13 cellular contexts compared by ENCODE assay signal in the genomic region with DNA sequence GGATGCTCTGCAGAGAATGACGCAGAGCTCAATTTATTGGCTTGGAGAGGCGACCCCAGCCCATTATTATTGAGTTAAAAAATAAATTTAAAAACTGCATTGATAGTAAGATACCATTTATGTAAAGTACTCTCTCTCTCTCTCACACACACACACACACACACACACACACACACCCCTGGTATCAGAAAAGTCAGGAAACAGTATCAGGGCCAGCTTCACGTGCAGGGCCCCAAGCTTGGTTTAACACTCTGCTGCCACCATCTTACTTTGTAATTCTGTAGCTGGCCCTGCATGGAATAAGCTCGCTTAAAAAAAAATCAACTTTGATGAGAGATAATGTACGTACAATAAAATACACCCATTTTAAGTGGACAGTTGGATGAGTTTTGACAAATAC. TPM values are rescaled to one million over a fixed set of nuclear protein-coding genes. Genes with fewer than 3 reads are reported as not detected.
DNase-seq lines count a peak whose midpoint lies in the region; ATAC-seq and TF ChIP-seq lines count a peak whose summit lies in the region.
"Had no signal": no experiment of that assay in that cellular context is flagged by ENCODE, and none has a peak within 500 bp of the region (broad histone marks: within the 10 kb centered on the region; RNA-seq: fewer than 3 reads in every experiment).

No MANE protein-coding gene starts in this region.

- H3K27me3 ChIP-seq in stomach, result no peaks in the 10 kb centered on the region
- H3K27me3 ChIP-seq in testis, result no peaks in the 10 kb centered on the region

- POLR2A ChIA-PET in OCI-LY7 (lab: Charles Lee), result interaction anchor here (0.6 to 2.9 kb wide), 2 partner anchors 8 to 558 kb away, joined by 3 to 7 read pairs; no protein-coding TSS in a partner anchor

- TF ChIP-seq EP300 in stomach (IDR thresholded peaks at IDR 0.05), result no peak

- no TSS peak for BruUV-seq in OCI-LY7 (replicated peaks; lab: Mats Ljungman, UMichigan)

- H3K79me2 ChIP-seq in OCI-LY7 (ENCODE audit: insufficient read depth, low read depth, low read length), result no peaks in the 10 kb centered on the region

- H3K4me1 Mint-ChIP-seq in activated naive CD4-positive, alpha-beta T cell treated with anti-CD3 and anti-CD28 coated beads for 36 hours (ENCODE audit: low read depth), result peaks cover 70% of the 10 kb centered on the region
- peaks cover 12 to 27% of the 10 kb centered on the region in 2 donors for H3K4me1 Mint-ChIP-seq in effector memory CD8-positive, alpha-beta T cell (ENCODE audit: low read depth in 2 of 2)

- no peak for DNase-seq in activated naive CD4-positive, alpha-beta T cell treated with anti-CD3 and anti-CD28 coated beads for 36 hours
- DNase-seq in activated naive CD4-positive, alpha-beta T cell treated with Interleukin-2 at 50 U/mL for 16 hours, result no peak
- DNase-seq in OCI-LY7 (ENCODE audit: low spot score) (no peak), stomach (no peak), testis (no peak), NOMO-1 treated with DMSO at 0.1 percent for 48 hours (lab: John Stamatoyannopoulos, UW; ENCODE audit: unreplicated experiment) (no peak), posterior vena cava (ENCODE audit: low spot score) (no peak)
- DNase-seq in effector memory CD8-positive, alpha-beta T cell, result no peak
- DNase-seq: NCI-H1105, T1000 had no signal

- CTCF ChIA-PET in activated naive CD4-positive, alpha-beta T cell treated with anti-CD3 and anti-CD28 coated beads for 36 hours (lab: Charles Lee), result interaction anchor here (0.7 to 2.4 kb wide), 14 partner anchors 8 to 279 kb away, joined by 3 to 6 read pairs (median 4); a partner anchor contains a TSS
- CTCF ChIA-PET in OCI-LY7 (lab: Charles Lee; ENCODE audit: unreplicated experiment), result no interaction called here

- H3K9me3 ChIP-seq in OCI-LY7 (ENCODE audit: low read length) (no peaks in the 10 kb centered on the region), stomach (no peaks in the 10 kb centered on the region), testis (no peaks in the 10 kb centered on the region)

- peak; percentile 49 for ATAC-seq in effector memory CD8-positive, alpha-beta T cell (replicated peaks)

- H3K27ac Mint-ChIP-seq in activated naive CD4-positive, alpha-beta T cell treated with anti-CD3 and anti-CD28 coated beads for 36 hours, result peak overlapping the region; percentile 97
- H3K27ac Mint-ChIP-seq in effector memory CD8-positive, alpha-beta T cell, result peak overlapping the region; percentile 76 to 98
- H3K27ac Mint-ChIP-seq: mesothelial cell of epicardium had no signal

- H3K4me2 ChIP-seq in OCI-LY7 (ENCODE audit: low read length), result peak overlapping the region; percentile 60

- no peaks in the 10 kb centered on the region for H3K9me2 ChIP-seq in OCI-LY7 (ENCODE audit: insufficient read depth, low read length)

- H3K9me3 Mint-ChIP-seq in activated naive CD4-positive, alpha-beta T cell treated with anti-CD3 and anti-CD28 coated beads for 36 hours, result no peaks in the 10 kb centered on the region
- H3K9me3 Mint-ChIP-seq in effector memory CD8-positive, alpha-beta T cell, result no peaks in the 10 kb centered on the region
- H3K9me3 Mint-ChIP-seq: mesothelial cell of epicardium had no signal

- 55 to 62% (median 60%) methylated on average over 5 of the region's 5 CpGs for whole genome bisulfite sequencing in stomach, 5 donors
- 72 to 77% methylated on average over 5 of the region's 5 CpGs for WGBS in testis, 2 donors

- H3K4me3 ChIP-seq in OCI-LY7 (ENCODE audit: low read depth, low read length, poor library complexity, severe bottlenecking) (no peak overlapping the region), stomach (no peak overlapping the region), testis (no peak overlapping the region)

- H3K4me1 ChIP-seq in OCI-LY7 (ENCODE audit: insufficient read depth, low read length, poor library complexity, severe bottlenecking) (peaks cover 15% of the 10 kb centered on the region), stomach (peaks cover 7 to 16% (median 13%) of the 10 kb centered on the region in 4 donors), testis (peaks cover 11% of the 10 kb centered on the region)

- peaks cover 32% of the 10 kb centered on the region for H3K36me3 Mint-ChIP-seq in activated naive CD4-positive, alpha-beta T cell treated with anti-CD3 and anti-CD28 coated beads for 36 hours (ENCODE audit: low read depth)
- H3K36me3 Mint-ChIP-seq in effector memory CD8-positive, alpha-beta T cell (ENCODE audit: insufficient read depth), result peaks cover 3% of the 10 kb centered on the region
- H3K36me3 Mint-ChIP-seq: mesothelial cell of epicardium had no signal

- peak overlapping the region; percentile 44 for H3K4me3 Mint-ChIP-seq in activated naive CD4-positive, alpha-beta T cell treated with anti-CD3 and anti-CD28 coated beads for 36 hours
- peak overlapping the region; percentile 67 to 83 for H3K4me3 Mint-ChIP-seq in effector memory CD8-positive, alpha-beta T cell
- H3K4me3 Mint-ChIP-seq: mesothelial cell of epicardium had no signal

- intact Hi-C loops in activated naive CD4-positive, alpha-beta T cell treated with anti-CD3 and anti-CD28 coated beads for 36 hours (cut with micrococcal nuclease), result loop anchor here (1.0 to 2.0 kb wide), 5 partner anchors 16 to 72 kb away; no protein-coding TSS in a partner anchor
- intact Hi-C loops in OCI-LY7 (cut with micrococcal nuclease; ENCODE audit: unreplicated experiment), result no loop called here
- intact Hi-C loops in stomach (cut with DNase I; ENCODE audit: low total_unique reads), result no loop called here
- intact Hi-C loops in testis (cut with DNase I; ENCODE audit: low total_unique reads), result no loop called here
- intact Hi-C loops in posterior vena cava (cut with DNase I), result no loop called here

- H3K27ac ChIP-seq in OCI-LY7 (ENCODE audit: low read depth, low read length, poor library complexity, severe bottlenecking) (no peak overlapping the region), stomach (peak overlapping the region in 3 of 5 donors; percentile 3 to 69 (median 64)), testis (no peak overlapping the region)

- H4K20me1 ChIP-seq in OCI-LY7 (ENCODE audit: insufficient read depth, low read length), result no peaks in the 10 kb centered on the region

- TF ChIP-seq CTCF in OCI-LY7 (conservative IDR thresholded peaks at IDR 0.05; ENCODE audit: low read length) (no peak), stomach (IDR thresholded peaks at IDR 0.05) (no peak), testis (IDR thresholded peaks at IDR 0.05) (no peak)

- TF ChIP-seq POLR2A in stomach (IDR thresholded peaks at IDR 0.05) (no peak), testis (IDR thresholded peaks at IDR 0.05) (no peak)

- no peaks in the 10 kb centered on the region for H3K36me3 ChIP-seq in OCI-LY7 (ENCODE audit: insufficient read depth, low read length)
- H3K36me3 ChIP-seq in stomach, result no peaks in the 10 kb centered on the region
- no peaks in the 10 kb centered on the region for H3K36me3 ChIP-seq in testis (ENCODE audit: low read depth, missing control alignments)

- peak overlapping the region; percentile 92; the same call in 1 of the 2 replicates for H2AFZ ChIP-seq in OCI-LY7 (ENCODE audit: low read length)

- H3K27me3 Mint-ChIP-seq in activated naive CD4-positive, alpha-beta T cell treated with anti-CD3 and anti-CD28 coated beads for 36 hours (ENCODE audit: low read depth), result no peaks in the 10 kb centered on the region
- no peaks in the 10 kb centered on the region for H3K27me3 Mint-ChIP-seq in effector memory CD8-positive, alpha-beta T cell

RNA-seq across cellular contexts. Expression of a gene that starts 59.8 kb away (rescaled TPM):
- 100 to 1,000 TPM; 228 to 232 TPM for total RNA-seq in activated naive CD4-positive, alpha-beta T cell treated with anti-CD3 and anti-CD28 coated beads for 36 hours
- not detected in 2 replicates for total RNA-seq in OCI-LY7 (2014; rRNA removed; shearing (Covaris generic))
- not detected in 2 replicates for total RNA-seq in OCI-LY7 (2022)
- 10 to 100 TPM in 1 of 5 donors, 1 to 10 TPM in 1, not detected in 3; 1.7 to 14.2 TPM for total RNA-seq in stomach
- 1 to 10 TPM in 1 of 3 donors, under 1 TPM in 2; 0.53 to 1.1 (median 0.75) TPM for polyA plus RNA-seq in stomach
- 1 to 10 TPM; 1.5 TPM for total RNA-seq in testis
- 2.0 TPM for polyA plus RNA-seq in testis (ENCODE audit: insufficient read depth, low read depth, low replicate concordance)
- under 1 TPM; 0.52 to 0.60 TPM for total RNA-seq in posterior vena cava
- total RNA-seq: fibroblast of villous mesenchyme, mesothelial cell of epicardium, pulmonary artery endothelial cell had no signal

Comparison
In these comparisons a context has a peak if more than half of its experiments do, and no peak if none do; other contexts are left out.
1. H3K27ac ChIP-seq: peak in stomach (3 of 5); none in OCI-LY7 (single experiment) and testis (0 of 2).
2. RNA of a gene that starts 59.8 kb away (total RNA-seq): 228 to 232 TPM in activated naive CD4-positive, alpha-beta T cell treated with anti-CD3 and anti-CD28 coated beads for 36 hours; 1.5 TPM in testis, 0.52 to 0.60 TPM in posterior vena cava, not detected in OCI-LY7 and 1.7 to 14.2 TPM in stomach; every median in the first group is over 10 times any median in the second.